28 cellular contexts compared by ENCODE assay signal in genomic region chr7:39851466-39852045, GRCh38.
DNase-seq lines count a peak whose midpoint lies in the region; ATAC-seq, FAIRE-seq and TF ChIP-seq lines count a peak whose summit lies in the region.
"Had no signal": no experiment of that assay in that cellular context is flagged by ENCODE, and none has a peak within 500 bp of the region (broad histone marks: within the 10 kb centered on the region; RNA-seq: fewer than 3 reads in every experiment).

No MANE protein-coding gene starts in this region.

- H4K20me1 ChIP-seq in GM12878 (ENCODE audit: control insufficient read depth, insufficient read depth), result no peaks in the 10 kb centered on the region
- H4K20me1 ChIP-seq: BLaER1 had no signal

- TF ChIP-seq EP300 in GM12878 (IDR thresholded peaks at IDR 0.05; ENCODE audit: borderline replicate concordance in 1 of 2, control insufficient read depth in 1 of 2, low read depth in 2 of 2, low read length in 2 of 2), result no peak

- H2BK5ac ChIP-seq in trophoblast cell (ENCODE audit: low read depth, low read length, poor library complexity), result no peak overlapping the region

- H3K23ac ChIP-seq in trophoblast cell (ENCODE audit: low read length), result no peak overlapping the region

- no peak overlapping the region for H3K4me3 Mint-ChIP-seq in effector memory CD8-positive, alpha-beta T cell
- H3K4me3 Mint-ChIP-seq: CD14-positive monocyte; CD4-positive, alpha-beta memory T cell; CD4-positive, CD25-positive, alpha-beta regulatory T cell; CD8-positive, alpha-beta memory T cell had no signal

- H3K27me3 ChIP-seq in GM12878 (replicated peaks in 1 of 2; ENCODE audit: control insufficient read depth in 2 of 2, insufficient read depth in 2 of 2, low read length in 1 of 2) (peaks cover 0 to 3% of the 10 kb centered on the region in 2 experiments; a peak in 1 of 4 replicates), bronchial epithelial cell (ENCODE audit: control insufficient read depth, insufficient read depth, low read length) (no peaks in the 10 kb centered on the region), trophoblast cell (ENCODE audit: insufficient read depth, low read length) (no peaks in the 10 kb centered on the region), small intestine (ENCODE audit: control insufficient read depth in 2 of 2, insufficient read depth in 2 of 2, low read length in 2 of 2) (no peaks in the 10 kb centered on the region)
- H3K27me3 ChIP-seq: BLaER1 had no signal

- CTCF ChIA-PET in GM12878 (lab: Yijun Ruan, JAX), result no interaction called here

- WGBS in GM12878 (ENCODE audit: insufficient coverage, insufficient replicate concordance, low lambda C conversion rate, missing lambda C conversion rate), result 86% methylated on average over 2 of the region's 2 CpGs
- no CpG with 5 or more reads among the region's 2 CpGs for WGBS in trophoblast cell (ENCODE audit: extremely low coverage, insufficient coverage, insufficient read length)
- 70 to 84% (median 82%) methylated on average over 2 of the region's 2 CpGs for WGBS in small intestine, 3 donors

- in situ Hi-C loops in GM12878 (cut with MboI), result no loop called here

- TF ChIP-seq RAD21 in GM12878 (IDR thresholded peaks at IDR 0.05; ENCODE audit: insufficient read depth, low read depth, low read length), result no peak

- H3K14ac ChIP-seq in trophoblast cell (ENCODE audit: low read length), result no peak overlapping the region

- FAIRE-seq in GM12878 (lab: Jason Lieb, UNC), result no peak
- no peak for FAIRE-seq in bronchial epithelial cell (lab: Jason Lieb, UNC)
- no peak for FAIRE-seq in small intestine (lab: Jason Lieb, UNC)
- FAIRE-seq: A204.1, GM12891, GM19239 had no signal

- ATAC-seq in GM12878, result no peak
- no peak for ATAC-seq in effector memory CD8-positive, alpha-beta T cell (replicated peaks)

- no peak overlapping the region for H2AK5ac ChIP-seq in trophoblast cell (ENCODE audit: low read length)

- H3K27ac ChIP-seq in GM12878 (ENCODE audit: control insufficient read depth, insufficient read depth), result no peak overlapping the region
- H3K27ac ChIP-seq in trophoblast cell (ENCODE audit: low read depth, low read length), result no peak overlapping the region
- H3K27ac ChIP-seq in small intestine (ENCODE audit: low read depth in 1 of 2, low read length in 1 of 2), result no peak overlapping the region
- H3K27ac ChIP-seq: BLaER1 had no signal

- SMC1A ChIA-PET in GM12878 (lab: Charles Lee; ENCODE audit: uncharacterized antibody, unreplicated experiment), result no interaction called here

- TF ChIP-seq CTCF in GM12878 (IDR thresholded peaks at IDR 0.05 in 2 of 3, conservative IDR thresholded peaks at IDR 0.05 in 1 of 3; ENCODE audit: control insufficient read depth in 2 of 3, extremely low read depth in 1 of 3, insufficient read depth in 1 of 3, low read depth in 3 of 3, low read length in 3 of 3) (no peak), bronchial epithelial cell (IDR thresholded peaks at IDR 0.05; ENCODE audit: insufficient read depth, low read length, severe bottlenecking) (no peak)

- no peak overlapping the region for H4K12ac ChIP-seq in trophoblast cell (ENCODE audit: low read depth, low read length)

- H4K91ac ChIP-seq in trophoblast cell (ENCODE audit: low read depth, low read length), result no peak overlapping the region

- H3K4me2 ChIP-seq in GM12878 (ENCODE audit: control insufficient read depth, insufficient read depth) (no peak overlapping the region), trophoblast cell (ENCODE audit: low read length) (no peak overlapping the region)
- H3K4me2 ChIP-seq: BLaER1 had no signal

- intact Hi-C loops in GM12878 (cut with micrococcal nuclease; ENCODE audit: unreplicated experiment), result no loop called here

- H2BK12ac ChIP-seq in trophoblast cell (ENCODE audit: low read length), result no peak overlapping the region

- RAD21 ChIA-PET in GM12878 (lab: Charles Lee; ENCODE audit: unreplicated experiment), result no interaction called here

- no peaks in the 10 kb centered on the region for H3K36me3 ChIP-seq in GM12878 (ENCODE audit: control insufficient read depth in 2 of 2, insufficient read depth in 2 of 2, low read length in 1 of 2)
- H3K36me3 ChIP-seq in bronchial epithelial cell (ENCODE audit: control insufficient read depth, insufficient read depth, low read length), result no peaks in the 10 kb centered on the region
- H3K36me3 ChIP-seq in trophoblast cell (ENCODE audit: control insufficient read depth in 1 of 2, insufficient read depth in 2 of 2, low read length in 2 of 2), result no peaks in the 10 kb centered on the region
- no peaks in the 10 kb centered on the region for H3K36me3 ChIP-seq in small intestine (ENCODE audit: control insufficient read depth in 2 of 2, insufficient read depth in 2 of 2, low read length in 2 of 2)
- H3K36me3 ChIP-seq: BE2C, BLaER1 had no signal

- peak; percentile 23 for DNase-seq in NCI-H226
- DNase-seq in GM12878 (ENCODE audit: low read depth, low spot score), result no peak
- peak; percentile 21 for DNase-seq in bronchial epithelial cell (ENCODE audit: low read depth)
- peak; percentile 8 to 61 for DNase-seq in trophoblast cell
- DNase-seq in activated T-cell treated with anti-CD3 and anti-CD28 coated beads, Interleukin-2, amount 50 U/mL, for 48 hours, result no peak
- DNase-seq in NCI-H1105 (lab: John Stamatoyannopoulos, UW), result no peak
- DNase-seq in effector memory CD8-positive, alpha-beta T cell, result no peak
- DNase-seq in small intestine, result no peak
- DNase-seq: 8988T; ACHN; BE2C; C1 segment of cervical spinal cord; CD4-positive, alpha-beta memory T cell; CD4-positive, CD25-positive, alpha-beta regulatory T cell; CD8-positive, alpha-beta memory T cell; COR-L47; DMS 273 treated with DMSO at 0.1 percent for 48 hours; DMS153; DMS53; DMS79; DND-41; EL; GDM1 had no signal

- H3K4me1 ChIP-seq in GM12878 (ENCODE audit: control insufficient read depth, insufficient read depth, low read length) (no peaks in the 10 kb centered on the region), trophoblast cell (ENCODE audit: control insufficient read depth in 1 of 2, insufficient read depth in 2 of 2, low read length in 2 of 2) (no peaks in the 10 kb centered on the region), small intestine (ENCODE audit: control insufficient read depth in 2 of 2, insufficient read depth in 1 of 2, low read depth in 1 of 2, low read length in 1 of 2) (no peaks in the 10 kb centered on the region)
- H3K4me1 ChIP-seq: BE2C, BLaER1 had no signal

- H3K9ac ChIP-seq in GM12878 (ENCODE audit: control insufficient read depth, insufficient read depth, low read length) (no peak overlapping the region), trophoblast cell (ENCODE audit: low read length) (no peak overlapping the region)
- H3K9ac ChIP-seq: BLaER1 had no signal

- H3K79me1 ChIP-seq in trophoblast cell (ENCODE audit: low read length), result no peaks in the 10 kb centered on the region

- no peak overlapping the region for H3K4me3 ChIP-seq in GM12878
- no peak overlapping the region for H3K4me3 ChIP-seq in bronchial epithelial cell (ENCODE audit: low read depth, low read length)
- no peak overlapping the region for H3K4me3 ChIP-seq in trophoblast cell (ENCODE audit: low read depth, low read length)
- H3K4me3 ChIP-seq in small intestine (ENCODE audit: low read depth in 1 of 2, low read length in 2 of 2), result no peak overlapping the region
- H3K4me3 ChIP-seq: BLaER1 had no signal

- no peak overlapping the region for H3K4ac ChIP-seq in trophoblast cell (ENCODE audit: low read depth, low read length)

- H3K79me2 ChIP-seq in GM12878 (ENCODE audit: control insufficient read depth, insufficient read depth, low read length), result no peaks in the 10 kb centered on the region
- no peaks in the 10 kb centered on the region for H3K79me2 ChIP-seq in trophoblast cell (ENCODE audit: control insufficient read depth, insufficient read depth, low read length, poor library complexity)

- no peak overlapping the region for H2BK120ac ChIP-seq in trophoblast cell (ENCODE audit: insufficient read depth, low read length, poor library complexity)

- H3K36me3 Mint-ChIP-seq in effector memory CD8-positive, alpha-beta T cell (ENCODE audit: insufficient read depth), result no peaks in the 10 kb centered on the region
- H3K36me3 Mint-ChIP-seq: CD4-positive, alpha-beta memory T cell; CD4-positive, CD25-positive, alpha-beta regulatory T cell; CD8-positive, alpha-beta memory T cell had no signal

- no peak overlapping the region for H3K27ac Mint-ChIP-seq in effector memory CD8-positive, alpha-beta T cell
- H3K27ac Mint-ChIP-seq: CD14-positive monocyte; CD4-positive, alpha-beta memory T cell; CD4-positive, CD25-positive, alpha-beta regulatory T cell; CD8-positive, alpha-beta memory T cell had no signal

- H3K18ac ChIP-seq in trophoblast cell (ENCODE audit: low read length), result no peak overlapping the region

- H3K9me3 Mint-ChIP-seq in effector memory CD8-positive, alpha-beta T cell, result no peaks in the 10 kb centered on the region
- H3K9me3 Mint-ChIP-seq: CD4-positive, alpha-beta memory T cell; CD4-positive, CD25-positive, alpha-beta regulatory T cell; CD8-positive, alpha-beta memory T cell had no signal

- no peak overlapping the region for H4K8ac ChIP-seq in trophoblast cell (ENCODE audit: low read depth, low read length)

- no TSS peak for BruUV-seq in GM12878 (replicated peaks; lab: Mats Ljungman, UMichigan)

- no peaks in the 10 kb centered on the region for H3K9me3 ChIP-seq in GM12878 (replicated peaks; ENCODE audit: control insufficient read depth, insufficient read depth, low read length)
- H3K9me3 ChIP-seq in trophoblast cell (ENCODE audit: insufficient read depth, low read depth, low read length), result no peaks in the 10 kb centered on the region
- no peaks in the 10 kb centered on the region for H3K9me3 ChIP-seq in small intestine (ENCODE audit: control insufficient read depth, low read depth)
- H3K9me3 ChIP-seq: BE2C, BLaER1 had no signal

- TF ChIP-seq POLR2A in GM12878 (IDR thresholded peaks at IDR 0.05; ENCODE audit: low read depth, low read length), result no peak

- peaks cover 2 to 5% of the 10 kb centered on the region in 2 donors for H3K4me1 Mint-ChIP-seq in effector memory CD8-positive, alpha-beta T cell (ENCODE audit: low read depth in 2 of 2)

- H2AFZ ChIP-seq in GM12878 (ENCODE audit: control insufficient read depth, low read depth, low read length) (no peak overlapping the region), trophoblast cell (ENCODE audit: insufficient read depth, low read length, poor library complexity) (no peak overlapping the region)

- POLR2A ChIA-PET in GM12878 (lab: Charles Lee), result no interaction called here

- peaks cover 25 to 35% of the 10 kb centered on the region in 2 donors for H3K27me3 Mint-ChIP-seq in effector memory CD8-positive, alpha-beta T cell

TF ChIP-seq in GM12878, 131 proteins besides CTCF, POLR2A, EP300 and RAD21 (continues in another document):
- no peak for TF ChIP-seq NR2C2 (IDR thresholded peaks at IDR 0.05; ENCODE audit: borderline replicate concordance, control insufficient read depth, insufficient read length, low read depth)

Comparison
In these comparisons a context has a peak if more than half of its experiments do, and no peak if none do; other contexts are left out.
1. DNase-seq: peak in NCI-H226 (single experiment), bronchial epithelial cell (single experiment) and trophoblast cell (2 of 2); none in GM12878 (single experiment), activated T-cell treated with anti-CD3 and anti-CD28 coated beads, Interleukin-2, amount 50 U/mL, for 48 hours (0 of 2), NCI-H1105 (single experiment), effector memory CD8-positive, alpha-beta T cell (0 of 3) and small intestine (single experiment).